In genomic region chr6:168301648-168302398, GRCh38 we compare ENCODE assay signal across 15 cellular contexts. TPM values are rescaled to one million over a fixed set of nuclear protein-coding genes. Genes with fewer than 3 reads are reported as not detected.
A peak's percentile ranks its signal among the peaks of the same experiment; 100 is the strongest.
DNase-seq lines count a peak whose midpoint lies in the region; TF ChIP-seq lines count a peak whose summit lies in the region.
"Had no signal": no experiment of that assay in that cellular context is flagged by ENCODE, and none has a peak within 500 bp of the region (broad histone marks: within the 10 kb centered on the region; RNA-seq: fewer than 3 reads in every experiment).

No MANE protein-coding gene starts in this region.

- no peak overlapping the region for H3K27ac ChIP-seq in SK-N-SH (ENCODE audit: low read depth in 2 of 2, low read length in 1 of 2)

- TF ChIP-seq CTCF in nephron (IDR thresholded peaks at IDR 0.05; ENCODE audit: unreplicated experiment in 3 of 3) (no peak), SK-N-SH (IDR thresholded peaks at IDR 0.05) (no peak), lower leg skin (IDR thresholded peaks at IDR 0.05) (no peak)

- POLR2A ChIA-PET in SK-N-SH (lab: Yijun Ruan, JAX): no interaction called here

- no peak for TF ChIP-seq RAD21 in SK-N-SH (IDR thresholded peaks at IDR 0.05; ENCODE audit: low read length)

- H3K4me3 Mint-ChIP-seq in nephron: peak overlapping the region in 2 of 3 experiments; percentile 50 to 69
- H3K4me3 Mint-ChIP-seq: stimulated activated naive CD8-positive, alpha-beta T cell treated with anti-CD3 and anti-CD28 coated beads, Interleukin-15, Interleukin-2, amounts not matched to agents 100 ng/mL and 50 ng/mL, for 24 hours had no signal

- no peak overlapping the region for H2AFZ ChIP-seq in SK-N-SH (ENCODE audit: low read depth)

- no peaks in the 10 kb centered on the region for H3F3A ChIP-seq in SK-N-SH (replicated peaks; ENCODE audit: insufficient read depth)

- H3K9me3 Mint-ChIP-seq in nephron: no peaks in the 10 kb centered on the region
- H3K9me3 Mint-ChIP-seq: stimulated activated naive CD8-positive, alpha-beta T cell treated with anti-CD3 and anti-CD28 coated beads, Interleukin-15, Interleukin-2, amounts not matched to agents 100 ng/mL and 50 ng/mL, for 24 hours had no signal

- CTCF ChIA-PET in SK-N-SH (lab: Yijun Ruan, JAX): no interaction called here

- peak; percentile 75 for DNase-seq in DMS153 (lab: John Stamatoyannopoulos, UW)
- DNase-seq in NCI-H146 treated with DMSO at 0.1 percent for 48 hours (lab: John Stamatoyannopoulos, UW; ENCODE audit: unreplicated experiment): peak; percentile 83
- no peak for DNase-seq in SK-N-SH
- no peak for DNase-seq in stimulated activated CD4-positive, alpha-beta T cell treated with anti-CD3 and anti-CD28 coated beads, Interleukin-15, amount 100 ng/mL, for 24 hours
- DNase-seq in 8988T: no peak
- DNase-seq in lower leg skin (ENCODE audit: low spot score in 2 of 2): no peak
- DNase-seq: activated naive CD4-positive, alpha-beta T cell treated with Interleukin-2 at 50 U/mL for 16 hours; GDM1; MM.1S; stimulated activated CD4-positive, alpha-beta T cell treated with anti-CD3 and anti-CD28 coated beads, Interleukin-2, amount 100 ng/mL, for 48 hours; T-helper 2 cell had no signal

- peak overlapping the region; percentile 63 to 94 (median 83) for H3K27ac Mint-ChIP-seq in nephron
- H3K27ac Mint-ChIP-seq: stimulated activated naive CD8-positive, alpha-beta T cell treated with anti-CD3 and anti-CD28 coated beads, Interleukin-15, Interleukin-2, amounts not matched to agents 100 ng/mL and 50 ng/mL, for 24 hours had no signal

- H3K4me2 ChIP-seq in SK-N-SH: no peak overlapping the region

- H4K20me1 ChIP-seq in SK-N-SH (ENCODE audit: insufficient read depth): no peaks in the 10 kb centered on the region

- H3K36me3 ChIP-seq in endocrine pancreas (ENCODE audit: control insufficient read depth, insufficient read depth, low read length) (no peaks in the 10 kb centered on the region), SK-N-SH (replicated peaks in 1 of 2; ENCODE audit: control insufficient read depth in 1 of 2, insufficient read depth in 2 of 2, low read length in 1 of 2) (no peaks in the 10 kb centered on the region)

- H3K27me3 ChIP-seq in endocrine pancreas (ENCODE audit: control insufficient read depth, insufficient read depth, low read length) (no peaks in the 10 kb centered on the region), SK-N-SH (ENCODE audit: insufficient read depth) (no peaks in the 10 kb centered on the region)

- TF ChIP-seq EP300 in SK-N-SH (IDR thresholded peaks at IDR 0.05; ENCODE audit: borderline replicate concordance in 1 of 2, low read depth in 1 of 2, low read length in 1 of 2): no peak

- WGBS in SK-N-SH (ENCODE audit: low lambda C conversion rate): 51% methylated on average over 16 of the region's 16 CpGs
- WGBS in lower leg skin, 2 donors: 80 to 84% methylated on average over 16 of the region's 16 CpGs

- no peaks in the 10 kb centered on the region for H3K9me2 ChIP-seq in SK-N-SH

- H3K9ac ChIP-seq in endocrine pancreas (ENCODE audit: control insufficient read depth, insufficient read depth, low read length) (peak overlapping the region; percentile 57), SK-N-SH (no peak overlapping the region)

- no peaks in the 10 kb centered on the region for H3K9me3 ChIP-seq in endocrine pancreas (ENCODE audit: control insufficient read depth, low read length)
- no peaks in the 10 kb centered on the region for H3K9me3 ChIP-seq in SK-N-SH

- H3K4me1 ChIP-seq in endocrine pancreas (ENCODE audit: control insufficient read depth, insufficient read depth, low read length): no peaks in the 10 kb centered on the region
- H3K4me1 ChIP-seq in SK-N-SH (ENCODE audit: control insufficient read depth in 1 of 2, insufficient read depth in 2 of 2, low read depth in 1 of 2, low read length in 1 of 2): peaks cover 0 to 12% of the 10 kb centered on the region in 2 experiments; a peak in 2 of 4 replicates

- intact Hi-C loops in lower leg skin (cut with DNase I; ENCODE audit: low total_unique reads): no loop called here

- peak overlapping the region; percentile 28 for H3K4me3 ChIP-seq in endocrine pancreas (ENCODE audit: control insufficient read depth, insufficient read depth, low read length)
- H3K4me3 ChIP-seq in SK-N-SH (ENCODE audit: low read depth in 2 of 2, low read length in 1 of 2): no peak overlapping the region
- H3K4me3 ChIP-seq in lower leg skin (ENCODE audit: low read depth, poor library complexity, severe bottlenecking): no peak overlapping the region

- H3K79me2 ChIP-seq in SK-N-SH (ENCODE audit: insufficient read depth): no peaks in the 10 kb centered on the region

- peaks cover 45% of the 10 kb centered on the region for H3K4me1 Mint-ChIP-seq in nephron

- H3K36me3 Mint-ChIP-seq in nephron (ENCODE audit: low read depth): peaks cover 16% of the 10 kb centered on the region

- H3K27me3 Mint-ChIP-seq in nephron (ENCODE audit: low read depth): peaks cover 32% of the 10 kb centered on the region

- TF ChIP-seq POLR2A in lower leg skin (IDR thresholded peaks at IDR 0.05): no peak

TF ChIP-seq in SK-N-SH, 30 proteins besides CTCF, POLR2A, EP300 and RAD21:
- TF ChIP-seq NFIC (IDR thresholded peaks at IDR 0.05; ENCODE audit: borderline replicate concordance) (no peak), FOXM1 (IDR thresholded peaks at IDR 0.05; ENCODE audit: low read depth) (no peak), EZH2phosphoT487 (IDR thresholded peaks at IDR 0.05; ENCODE audit: borderline replicate concordance, low read depth) (no peak), TCF12 (IDR thresholded peaks at IDR 0.05) (no peak), ELF1 (IDR thresholded peaks at IDR 0.05) (no peak)
TF ChIP-seq in SK-N-SH: peak in this region for 0.

RNA-seq across cellular contexts. Expression of gene DACT2, which starts 17.8 kb away (rescaled TPM):
- polyA plus RNA-seq in SK-N-SH (2012; rRNA removed): not detected in 2 replicates
- not detected in 2 replicates for polyA plus RNA-seq in SK-N-SH (2012; cell fraction: cytosol; rRNA removed)
- polyA plus RNA-seq in SK-N-SH (2012; cell fraction: nucleus; rRNA removed): not detected in 2 replicates
- 10 to 100 TPM; 11.1 to 19.1 (median 15.4) TPM for total RNA-seq in lower leg skin
- polyA plus RNA-seq: BJ had no signal

Comparison
In these comparisons a context has a peak if more than half of its experiments do, and no peak if none do; other contexts are left out.
1. DNase-seq: peak in DMS153 (single experiment) and NCI-H146 treated with DMSO at 0.1 percent for 48 hours (single experiment); none in SK-N-SH (single experiment), stimulated activated CD4-positive, alpha-beta T cell treated with anti-CD3 and anti-CD28 coated beads, Interleukin-15, amount 100 ng/mL, for 24 hours (single experiment), 8988T (single experiment) and lower leg skin (0 of 2).